Comparison of ENCODE assay signal across 16 cellular contexts in the genomic region with DNA sequence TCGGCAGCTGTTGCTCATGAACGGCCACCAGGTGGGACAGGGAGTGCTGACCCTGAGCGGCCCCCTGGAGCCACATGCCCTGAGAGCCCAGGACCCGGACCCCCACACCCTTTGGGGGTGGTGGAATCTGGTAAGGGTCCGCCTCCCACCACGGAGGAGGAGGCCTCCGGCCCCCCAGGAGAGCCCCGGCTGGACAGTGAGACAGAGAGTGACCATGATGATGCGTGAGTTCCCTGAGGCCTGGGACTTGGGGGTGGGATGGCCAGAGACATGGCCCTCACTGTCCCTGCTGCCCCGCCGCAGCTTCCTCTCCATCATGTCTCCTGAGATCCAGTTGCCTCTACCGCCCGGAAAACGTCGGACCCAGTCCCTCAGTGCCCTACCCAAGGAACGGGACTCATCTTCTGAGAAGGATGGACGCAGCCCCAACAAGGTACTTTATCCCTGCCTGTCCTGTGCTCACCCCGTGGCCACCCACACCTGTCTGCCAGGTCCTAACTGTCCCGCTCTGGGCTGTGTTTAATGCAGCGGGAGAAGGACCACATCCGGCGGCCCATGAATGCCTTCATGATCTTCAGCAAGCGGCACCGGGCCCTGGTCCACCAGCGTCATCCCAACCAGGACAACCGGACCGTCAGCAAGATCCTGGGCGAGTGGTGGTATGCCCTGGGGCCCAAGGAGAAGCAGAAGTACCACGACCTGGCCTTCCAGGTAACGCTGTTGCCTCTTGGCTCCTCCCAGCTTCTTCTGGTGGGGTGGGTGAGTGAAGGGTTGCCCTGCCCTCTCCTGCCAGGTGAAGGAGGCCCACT. TPM values are rescaled to one million over a fixed set of nuclear protein-coding genes. Genes with fewer than 3 reads are reported as not detected.
DNase-seq lines count a peak whose midpoint lies in the region; ATAC-seq and TF ChIP-seq lines count a peak whose summit lies in the region.
"Had no signal": no experiment of that assay in that cellular context is flagged by ENCODE, and none has a peak within 500 bp of the region (broad histone marks: within the 10 kb centered on the region; RNA-seq: fewer than 3 reads in every experiment).

No MANE protein-coding gene starts in this region.

- CTCF ChIA-PET in Calu3 (lab: Charles Lee): no interaction called here

- H3K4me1 ChIP-seq in adrenal gland (replicated peaks in 1 of 2) (peaks cover 36 to 38% of the 10 kb centered on the region in 2 donors), hepatocyte (ENCODE audit: insufficient read depth) (peaks cover 26% of the 10 kb centered on the region), suprapubic skin (peaks cover 45% of the 10 kb centered on the region)

- WGBS in adrenal gland, 4 donors: 83 to 89% (median 86%) methylated on average over 12 to 30 of the region's 30 CpGs
- 96% methylated on average over 24 of the region's 30 CpGs for WGBS in hepatocyte (ENCODE audit: low lambda C conversion rate, missing lambda C conversion rate)
- WGBS in suprapubic skin: 83% methylated on average over 12 of the region's 30 CpGs

- no peaks in the 10 kb centered on the region for H3K27me3 ChIP-seq in adrenal gland
- no peaks in the 10 kb centered on the region for H3K27me3 ChIP-seq in hepatocyte
- no peaks in the 10 kb centered on the region for H3K27me3 ChIP-seq in suprapubic skin
- H3K27me3 ChIP-seq: pancreas had no signal

- H3K79me2 ChIP-seq in hepatocyte: peaks cover 44% of the 10 kb centered on the region

- ATAC-seq in GM19463 (IDR thresholded peaks at IDR 0.05; ENCODE audit: unreplicated experiment): no peak
- ATAC-seq in GM19023 (IDR thresholded peaks at IDR 0.05; ENCODE audit: unreplicated experiment): no peak
- no peak for ATAC-seq in GM19324 (IDR thresholded peaks at IDR 0.05; ENCODE audit: low FRiP score, unreplicated experiment)
- ATAC-seq: activated CD8-positive, alpha-beta T cell treated with anti-CD3 and anti-CD28 coated beads for 36 hours; pancreas had no signal

- H3K36me3 ChIP-seq in adrenal gland (replicated peaks in 1 of 2) (peaks cover 0 to 54% of the 10 kb centered on the region in 2 donors), hepatocyte (replicated peaks; ENCODE audit: insufficient read depth, low read depth) (no peaks in the 10 kb centered on the region), suprapubic skin (peaks cover 57% of the 10 kb centered on the region)

- H3K27me3 Mint-ChIP-seq in Calu3 (ENCODE audit: unreplicated experiment): no peaks in the 10 kb centered on the region
- H3K27me3 Mint-ChIP-seq: activated CD8-positive, alpha-beta T cell treated with anti-CD3 and anti-CD28 coated beads for 36 hours; activated naive CD4-positive, alpha-beta T cell treated with anti-CD3 and anti-CD28 coated beads, Interleukin-2, amount 50 U/mL, for 24 hours; CD8-positive, alpha-beta memory T cell; central memory CD8-positive, alpha-beta T cell; type B pancreatic cell had no signal

- peaks cover 22% of the 10 kb centered on the region for H3K4me1 Mint-ChIP-seq in Calu3 (ENCODE audit: low read depth, unreplicated experiment)

- H3K27ac ChIP-seq in adrenal gland (peak overlapping the region in 2 of 5 donors; percentile 85 to 100), hepatocyte (no peak overlapping the region), suprapubic skin (peak overlapping the region; percentile 2)

- peak overlapping the region; percentile 92 for H3K4me2 ChIP-seq in hepatocyte

- H3K36me3 Mint-ChIP-seq in Calu3 (ENCODE audit: insufficient read depth, unreplicated experiment): peaks cover 52% of the 10 kb centered on the region
- H3K36me3 Mint-ChIP-seq: activated naive CD4-positive, alpha-beta T cell treated with anti-CD3 and anti-CD28 coated beads, Interleukin-2, amount 50 U/mL, for 24 hours had no signal

- H3K9me3 ChIP-seq in adrenal gland (replicated peaks in 1 of 3): no peaks in the 10 kb centered on the region
- no peaks in the 10 kb centered on the region for H3K9me3 ChIP-seq in hepatocyte (ENCODE audit: low read depth)
- no peaks in the 10 kb centered on the region for H3K9me3 ChIP-seq in suprapubic skin
- H3K9me3 ChIP-seq: pancreas had no signal

- TF ChIP-seq POLR2A in adrenal gland (IDR thresholded peaks at IDR 0.05) (no peak), suprapubic skin (IDR thresholded peaks at IDR 0.05) (no peak)

- BruUV-seq in Calu3 (replicated peaks; lab: Mats Ljungman, UMichigan): TSS peak; percentile 21

- no peak overlapping the region for H3K4me3 Mint-ChIP-seq in Calu3 (ENCODE audit: low read depth, unreplicated experiment)
- H3K4me3 Mint-ChIP-seq: activated CD8-positive, alpha-beta T cell treated with anti-CD3 and anti-CD28 coated beads for 36 hours; activated naive CD4-positive, alpha-beta T cell treated with anti-CD3 and anti-CD28 coated beads, Interleukin-2, amount 50 U/mL, for 24 hours; central memory CD8-positive, alpha-beta T cell had no signal

- no peaks in the 10 kb centered on the region for H3K9me2 ChIP-seq in hepatocyte (replicated peaks; ENCODE audit: insufficient read depth)

- TF ChIP-seq CTCF in Calu3 (IDR thresholded peaks at IDR 0.05; ENCODE audit: unreplicated experiment): no peak
- TF ChIP-seq CTCF in adrenal gland (IDR thresholded peaks at IDR 0.05): no peak
- no peak for TF ChIP-seq CTCF in hepatocyte (IDR thresholded peaks at IDR 0.05; ENCODE audit: poor library complexity)
- no peak for TF ChIP-seq CTCF in suprapubic skin (IDR thresholded peaks at IDR 0.05)

- H3K27ac Mint-ChIP-seq in Calu3 (ENCODE audit: unreplicated experiment): no peak overlapping the region
- H3K27ac Mint-ChIP-seq: activated naive CD4-positive, alpha-beta T cell treated with anti-CD3 and anti-CD28 coated beads, Interleukin-2, amount 50 U/mL, for 24 hours had no signal

- TF ChIP-seq EP300 in suprapubic skin (IDR thresholded peaks at IDR 0.05): no peak

- H4K20me1 ChIP-seq in hepatocyte (ENCODE audit: insufficient read depth, poor library complexity, severe bottlenecking): peaks cover 47% of the 10 kb centered on the region

- no peaks in the 10 kb centered on the region for H3K9me3 Mint-ChIP-seq in Calu3 (ENCODE audit: low read depth, unreplicated experiment)
- H3K9me3 Mint-ChIP-seq: activated CD8-positive, alpha-beta T cell treated with anti-CD3 and anti-CD28 coated beads for 36 hours; activated naive CD4-positive, alpha-beta T cell treated with anti-CD3 and anti-CD28 coated beads, Interleukin-2, amount 50 U/mL, for 24 hours; CD8-positive, alpha-beta memory T cell; central memory CD8-positive, alpha-beta T cell; type B pancreatic cell had no signal

- intact Hi-C loops in Calu3 (cut with micrococcal nuclease; ENCODE audit: unreplicated experiment) (loop anchor here (10.0 kb wide), 1 partner anchor 162 kb away; no protein-coding TSS in a partner anchor), adrenal gland (cut with DNase I) (no loop called here)

- DNase-seq in Calu3: no peak
- DNase-seq in adrenal gland: peak in 4 of 7 donors; percentile 17 to 61 (median 26)
- DNase-seq in hepatocyte (ENCODE audit: low spot score): no peak
- DNase-seq in suprapubic skin (ENCODE audit: low spot score in 2 of 2): peak; percentile 65 to 77
- no peak for DNase-seq in HCEC 1CT
- DNase-seq: activated CD8-positive, alpha-beta T cell treated with anti-CD3 and anti-CD28 coated beads for 36 hours; CD8-positive, alpha-beta memory T cell; NCI-H1105 had no signal

- H3K4me3 ChIP-seq in adrenal gland (no peak overlapping the region), hepatocyte (no peak overlapping the region), suprapubic skin (no peak overlapping the region)
- H3K4me3 ChIP-seq: pancreas had no signal

- H2AFZ ChIP-seq in hepatocyte: no peak overlapping the region

RNA-seq across cellular contexts. Expression of a gene that starts 14.7 kb away (rescaled TPM):
- 1.7 and 2.4 TPM in 2 replicates for total RNA-seq in Calu3 (2022)
- total RNA-seq in adrenal gland: 1 to 10 TPM in 7 of 8 donors, under 1 TPM in 1; 0.78 to 2.5 (median 1.6) TPM
- 1 to 10 TPM in 2 of 3 donors, under 1 TPM in 1; 0.51 to 2.3 (median 1.2) TPM for polyA plus RNA-seq in adrenal gland
- 0.24 and 2.2 TPM in 2 replicates for total RNA-seq in hepatocyte
- 1.9 and 3.0 TPM in 2 replicates for polyA plus RNA-seq in hepatocyte
- 1 to 10 TPM in 2 of 4 donors, under 1 TPM in 2; 0.73 to 1.7 (median 1.1) TPM for total RNA-seq in suprapubic skin
- total RNA-seq: mesenteric fat pad had no signal

RNA-seq across cellular contexts. Expression of a gene that starts 15.2 kb away (rescaled TPM):
- 68.3 and 72.4 TPM in 2 replicates for total RNA-seq in Calu3 (2022)
- total RNA-seq in adrenal gland: 10 to 100 TPM; 22.7 to 41.3 (median 33.4) TPM
- polyA plus RNA-seq in adrenal gland: 10 to 100 TPM; 15.9 to 56.4 (median 37.0) TPM
- total RNA-seq in hepatocyte: 46.1 and 70.6 TPM in 2 replicates
- 98.6 and 116 TPM in 2 replicates for polyA plus RNA-seq in hepatocyte
- total RNA-seq in suprapubic skin: 10 to 100 TPM; 14.4 to 33.0 (median 18.9) TPM

RNA-seq across cellular contexts. Expression of a gene that starts 18.2 kb away (rescaled TPM):
- total RNA-seq in Calu3 (2022) (72.6 and 75.5 TPM in 2 replicates), adrenal gland (100 to 1,000 TPM in 1 of 8 donors, 10 to 100 TPM in 7; 48.7 to 119 (median 72.7) TPM), hepatocyte (14.3 and 17.4 TPM in 2 replicates), suprapubic skin (10 to 100 TPM; 57.5 to 91.6 (median 81.9) TPM)
- polyA plus RNA-seq in adrenal gland (100 to 1,000 TPM in 1 of 3 donors, 10 to 100 TPM in 2; 13.3 to 171 (median 61.7) TPM), hepatocyte (19.3 and 23.2 TPM in 2 replicates)

RNA-seq across cellular contexts. Expression of a gene that starts 25.9 kb away (rescaled TPM):
- total RNA-seq in Calu3 (2022): 1.5 and 3.1 TPM in 2 replicates
- total RNA-seq in adrenal gland: 1 to 10 TPM in 5 of 8 donors, not detected in 3; 2.3 to 5.9 (median 2.8) TPM
- polyA plus RNA-seq in adrenal gland: 10 to 100 TPM in 1 of 3 donors, 1 to 10 TPM in 2; 4.5 to 31.7 (median 5.4) TPM
- total RNA-seq in hepatocyte: 0.40 TPM in 1 of 2 replicates, not detected in the other
- 0.58 TPM in 1 of 2 replicates, not detected in the other for polyA plus RNA-seq in hepatocyte
- total RNA-seq in suprapubic skin: 1 to 10 TPM in 1 of 4 donors, not detected in 3; 4.2 TPM
- total RNA-seq: mesenteric fat pad had no signal
- polyA plus RNA-seq: CD8-positive, alpha-beta memory T cell had no signal

RNA-seq across cellular contexts. Expression of a gene that starts 32.3 kb away (rescaled TPM):
- total RNA-seq in Calu3 (2022) (100 and 124 TPM in 2 replicates), adrenal gland (10 to 100 TPM; 27.0 to 71.2 (median 55.1) TPM), hepatocyte (32.6 and 47.1 TPM in 2 replicates), suprapubic skin (10 to 100 TPM; 36.8 to 49.5 (median 45.8) TPM)
- polyA plus RNA-seq in adrenal gland (100 to 1,000 TPM in 1 of 3 donors, 10 to 100 TPM in 2; 14.3 to 147 (median 44.1) TPM), hepatocyte (20.4 and 24.4 TPM in 2 replicates)

Comparison
In these comparisons a context has a peak if more than half of its experiments do, and no peak if none do; other contexts are left out.
1. DNase-seq: peak in adrenal gland (4 of 7) and suprapubic skin (2 of 2); none in Calu3 (single experiment), hepatocyte (single experiment) and HCEC 1CT (single experiment).